ENCODE assay signal across 23 cellular contexts in genomic region chr12:121318121-121318520, GRCh38.
"Had no signal": no experiment of that assay in that cellular context is flagged by ENCODE, and none has a peak within 500 bp of the region (broad histone marks: within the 10 kb centered on the region; RNA-seq: fewer than 3 reads in every experiment).

No MANE protein-coding gene starts in this region.

- H3K4me1 ChIP-seq: ascending aorta, esophagus muscularis mucosa, upper lobe of left lung had no signal

- DNase-seq: activated CD4-positive, alpha-beta T cell treated with anti-CD3 and anti-CD28 coated beads for 1 hour; activated CD4-positive, alpha-beta T cell treated with anti-CD3 and anti-CD28 coated beads, Interleukin-2, amount 50 U/mL, for 1 hour; activated CD8-positive, alpha-beta memory T cell treated with anti-CD3 and anti-CD28 coated beads for 24 hours; activated effector memory CD4-positive, alpha-beta T cell treated with anti-CD3 and anti-CD28 coated beads, Interleukin-2, amount 50 U/mL, for 16 hours; activated naive CD4-positive, alpha-beta T cell treated with anti-CD3 and anti-CD28 coated beads, Interleukin-2, amount 10 ng/mL, durations not matched to agents 7 days and 5 days; brain microvascular endothelial cell; central memory CD4-positive, alpha-beta T cell; effector memory CD4-positive, alpha-beta T cell; glutamatergic neuron; nucleus accumbens; small intestine; stimulated activated CD4-positive, alpha-beta T cell treated with anti-CD3 and anti-CD28 coated beads, Interleukin-2, amount 100 ng/mL, for 24 hours; T-cell; upper lobe of left lung; WERI-Rb-1 had no signal

- H3K4me3 Mint-ChIP-seq: activated naive CD4-positive, alpha-beta T cell treated with anti-CD3 and anti-CD28 coated beads, Interleukin-2, amount 10 ng/mL, durations not matched to agents 7 days and 5 days; memory B cell; natural killer cell treated with Interleukin-12 subunit alpha and Interleukin-12 subunit beta and Interleukin-15 and Interleukin-18, amount 100 ng/mL, for 72 hours; stimulated activated memory B cell treated with anti-CD40 and anti-IgM and Interleukin-4, amounts not matched to agents 10 μg/mL and 1 μg/mL and 100 μg/mL, for 72 hours; T-cell; T-helper 2 cell treated with Interferon-gamma antibody and Interleukin-4, amounts not matched to agents 5 μg/mL and 100 μg/mL, for 36 hours had no signal

- H3K27me3 ChIP-seq: ascending aorta, brain microvascular endothelial cell, esophagus muscularis mucosa, hepatocyte, upper lobe of left lung had no signal

- ATAC-seq: natural killer cell treated with Interleukin-12 subunit alpha and Interleukin-12 subunit beta and Interleukin-15 and Interleukin-18, amount 100 ng/mL, for 72 hours; sciatic nerve; stimulated activated memory B cell treated with anti-CD40 and anti-IgM and Interleukin-4, amounts not matched to agents 10 μg/mL and 1 μg/mL and 100 μg/mL, for 72 hours; T-cell had no signal

- H3K4me1 Mint-ChIP-seq: memory B cell; stimulated activated memory B cell treated with anti-CD40 and anti-IgM and Interleukin-4, amounts not matched to agents 10 μg/mL and 1 μg/mL and 100 μg/mL, for 72 hours had no signal

- H3K27ac Mint-ChIP-seq: activated naive CD4-positive, alpha-beta T cell treated with anti-CD3 and anti-CD28 coated beads, Interleukin-2, amount 10 ng/mL, durations not matched to agents 7 days and 5 days; memory B cell; natural killer cell treated with Interleukin-12 subunit alpha and Interleukin-12 subunit beta and Interleukin-15 and Interleukin-18, amount 100 ng/mL, for 72 hours; stimulated activated memory B cell treated with anti-CD40 and anti-IgM and Interleukin-4, amounts not matched to agents 10 μg/mL and 1 μg/mL and 100 μg/mL, for 72 hours; T-cell; T-helper 2 cell treated with Interferon-gamma antibody and Interleukin-4, amounts not matched to agents 5 μg/mL and 100 μg/mL, for 36 hours had no signal

- H3K27me3 Mint-ChIP-seq: activated naive CD4-positive, alpha-beta T cell treated with anti-CD3 and anti-CD28 coated beads, Interleukin-2, amount 10 ng/mL, durations not matched to agents 7 days and 5 days; memory B cell; natural killer cell treated with Interleukin-12 subunit alpha and Interleukin-12 subunit beta and Interleukin-15 and Interleukin-18, amount 100 ng/mL, for 72 hours; stimulated activated memory B cell treated with anti-CD40 and anti-IgM and Interleukin-4, amounts not matched to agents 10 μg/mL and 1 μg/mL and 100 μg/mL, for 72 hours; T-cell had no signal

- H3K9me3 Mint-ChIP-seq: activated naive CD4-positive, alpha-beta T cell treated with anti-CD3 and anti-CD28 coated beads, Interleukin-2, amount 10 ng/mL, durations not matched to agents 7 days and 5 days; memory B cell; natural killer cell treated with Interleukin-12 subunit alpha and Interleukin-12 subunit beta and Interleukin-15 and Interleukin-18, amount 100 ng/mL, for 72 hours; stimulated activated memory B cell treated with anti-CD40 and anti-IgM and Interleukin-4, amounts not matched to agents 10 μg/mL and 1 μg/mL and 100 μg/mL, for 72 hours; T-cell; T-helper 2 cell treated with Interferon-gamma antibody and Interleukin-4, amounts not matched to agents 5 μg/mL and 100 μg/mL, for 36 hours had no signal

- H3K4me3 ChIP-seq: ascending aorta, esophagus muscularis mucosa, hepatocyte, upper lobe of left lung had no signal

- H3K27ac ChIP-seq: ascending aorta, brain microvascular endothelial cell, esophagus muscularis mucosa, hepatocyte, upper lobe of left lung, WERI-Rb-1 had no signal

- H3K9me3 ChIP-seq: ascending aorta, esophagus muscularis mucosa, upper lobe of left lung had no signal

- H3K4me2 ChIP-seq: hepatocyte had no signal
